ENCODE assay signal across 1 cellular context in the genomic region with DNA sequence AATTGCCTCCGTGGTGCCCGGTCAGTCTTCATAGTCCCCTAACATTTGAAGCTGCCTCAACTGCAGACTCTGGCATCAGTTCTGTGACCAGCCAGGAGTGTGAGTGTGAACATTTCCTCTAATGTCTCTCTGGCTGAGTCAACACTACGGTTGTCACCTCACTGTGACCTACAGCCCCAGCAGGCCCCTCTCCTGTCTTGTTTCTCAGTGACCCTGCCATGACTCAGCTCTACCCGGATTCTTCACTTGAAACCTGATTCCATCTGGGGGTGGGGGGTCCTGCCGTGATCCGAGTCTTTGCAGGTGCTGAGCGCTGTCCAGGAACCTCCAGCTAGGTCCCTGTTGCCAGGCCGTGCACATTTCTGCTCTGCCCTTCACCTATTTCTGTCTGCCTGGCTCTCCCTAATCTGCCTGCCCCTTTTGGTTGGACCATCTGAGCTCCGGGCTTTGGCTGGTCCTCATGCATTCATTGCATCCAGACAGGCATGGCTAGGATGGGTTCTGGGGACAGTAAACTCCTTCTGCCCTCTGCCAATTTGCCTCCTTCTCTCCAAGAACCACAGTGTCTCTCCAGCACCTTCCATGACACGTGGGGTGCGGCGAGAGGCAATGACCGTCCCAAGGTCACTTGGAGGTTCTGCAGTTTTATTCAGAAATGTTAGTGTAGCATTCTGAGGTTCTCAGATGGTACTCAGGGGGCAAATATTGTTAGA.
TF ChIP-seq lines count a peak whose summit lies in the region.

No MANE protein-coding gene starts in this region.

TF ChIP-seq in HepG2, 621 proteins besides CTCF, POLR2A, EP300 and RAD21 (continued from another document and continues in another):
- TF ChIP-seq, protein P1, sequence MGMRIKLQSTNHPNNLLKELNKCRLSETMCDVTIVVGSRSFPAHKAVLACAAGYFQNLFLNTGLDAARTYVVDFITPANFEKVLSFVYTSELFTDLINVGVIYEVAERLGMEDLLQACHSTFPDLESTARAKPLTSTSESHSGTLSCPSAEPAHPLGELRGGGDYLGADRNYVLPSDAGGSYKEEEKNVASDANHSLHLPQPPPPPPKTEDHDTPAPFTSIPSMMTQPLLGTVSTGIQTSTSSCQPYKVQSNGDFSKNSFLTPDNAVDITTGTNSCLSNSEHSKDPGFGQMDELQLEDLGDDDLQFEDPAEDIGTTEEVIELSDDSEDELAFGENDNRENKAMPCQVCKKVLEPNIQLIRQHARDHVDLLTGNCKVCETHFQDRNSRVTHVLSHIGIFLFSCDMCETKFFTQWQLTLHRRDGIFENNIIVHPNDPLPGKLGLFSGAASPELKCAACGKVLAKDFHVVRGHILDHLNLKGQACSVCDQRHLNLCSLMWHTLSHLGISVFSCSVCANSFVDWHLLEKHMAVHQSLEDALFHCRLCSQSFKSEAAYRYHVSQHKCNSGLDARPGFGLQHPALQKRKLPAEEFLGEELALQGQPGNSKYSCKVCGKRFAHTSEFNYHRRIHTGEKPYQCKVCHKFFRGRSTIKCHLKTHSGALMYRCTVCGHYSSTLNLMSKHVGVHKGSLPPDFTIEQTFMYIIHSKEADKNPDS (CRISPR knock-in tag; IDR thresholded peaks at IDR 0.05) = no peak
- TF ChIP-seq SIX1 (CRISPR knock-in tag; IDR thresholded peaks at IDR 0.05; ENCODE audit: borderline replicate concordance) (peak; percentile 93), FOXC1 (CRISPR knock-in tag; IDR thresholded peaks at IDR 0.05; ENCODE audit: borderline replicate concordance) (no peak), MYC (CRISPR knock-in tag; IDR thresholded peaks at IDR 0.05; ENCODE audit: borderline replicate concordance) (peak; percentile 46; the same call in 1 of the 2 replicates), ZNF562 (CRISPR knock-in tag; IDR thresholded peaks at IDR 0.05; ENCODE audit: borderline replicate concordance) (no peak), ZNF225 (CRISPR knock-in tag; IDR thresholded peaks at IDR 0.05) (no peak), ZNF577 (CRISPR knock-in tag; IDR thresholded peaks at IDR 0.05; ENCODE audit: borderline replicate concordance, low read depth) (no peak), HNF4A (CRISPR knock-in tag; IDR thresholded peaks at IDR 0.05) (peak; percentile 59), ZNF7 (CRISPR knock-in tag; IDR thresholded peaks at IDR 0.05) (no peak), ZNF672 (CRISPR knock-in tag; IDR thresholded peaks at IDR 0.05) (no peak), ZNF496 (CRISPR knock-in tag; IDR thresholded peaks at IDR 0.05; ENCODE audit: insufficient replicate concordance) (no peak), ZSCAN22 (CRISPR knock-in tag; IDR thresholded peaks at IDR 0.05) (peak; percentile 53; the same call in 1 of the 2 replicates), TEAD3 (CRISPR knock-in tag; optimal IDR thresholded peaks at IDR 0.05; ENCODE audit: borderline replicate concordance) (no peak), SUZ12 (IDR thresholded peaks at IDR 0.05; ENCODE audit: low read depth, low read length) (no peak), GABPB1 (CRISPR knock-in tag; IDR thresholded peaks at IDR 0.05) (0 out of 2 replicates have a peak, but pooled peaks have one; percentile 14), KAT2B (IDR thresholded peaks at IDR 0.05; ENCODE audit: borderline replicate concordance, low read depth, low read length) (no peak), BCL6 (CRISPR knock-in tag; IDR thresholded peaks at IDR 0.05) (peak; percentile 93), ZC3H13 (CRISPR knock-in tag; IDR thresholded peaks at IDR 0.05) (no peak), ZNF607 (CRISPR knock-in tag; IDR thresholded peaks at IDR 0.05; ENCODE audit: borderline replicate concordance) (peak; percentile 47; the same call in 1 of the 2 replicates), ZNF354B (CRISPR knock-in tag; IDR thresholded peaks at IDR 0.05) (no peak), ATF7-NPFF (CRISPR knock-in tag; IDR thresholded peaks at IDR 0.05; ENCODE audit: low read depth) (no peak), CHD4 (IDR thresholded peaks at IDR 0.05; ENCODE audit: borderline replicate concordance, low read length) (0 out of 2 replicates have a peak, but pooled peaks have one; percentile 34), KDM5B (CRISPR knock-in tag; IDR thresholded peaks at IDR 0.05; ENCODE audit: borderline replicate concordance) (peak; percentile 83), ELF1 (CRISPR knock-in tag; IDR thresholded peaks at IDR 0.05) (no peak), ZNF446 (CRISPR knock-in tag; IDR thresholded peaks at IDR 0.05) (no peak), SIX4 (CRISPR knock-in tag; IDR thresholded peaks at IDR 0.05) (peak; percentile 97), FIP1L1 (IDR thresholded peaks at IDR 0.05; ENCODE audit: borderline replicate concordance, insufficient read depth, low read depth, low read length) (no peak), RNF2 (conservative IDR thresholded peaks at IDR 0.05; ENCODE audit: low read depth) (no peak), HNRNPK (IDR thresholded peaks at IDR 0.05; ENCODE audit: low read depth, low read length, poor library complexity, severe bottlenecking) (no peak), ZNF282 (IDR thresholded peaks at IDR 0.05; ENCODE audit: partially characterized antibody) (no peak), ZNF572 (CRISPR knock-in tag; IDR thresholded peaks at IDR 0.05) (no peak), BRCA1 (CRISPR knock-in tag; IDR thresholded peaks at IDR 0.05) (0 out of 2 replicates have a peak, but pooled peaks have one; percentile 54), ZNF703 (CRISPR knock-in tag; IDR thresholded peaks at IDR 0.05; ENCODE audit: borderline replicate concordance) (no peak), HDAC1 (CRISPR knock-in tag; IDR thresholded peaks at IDR 0.05) (peak; percentile 68), SP2 (CRISPR knock-in tag; IDR thresholded peaks at IDR 0.05) (no peak), ZNF468 (CRISPR knock-in tag; IDR thresholded peaks at IDR 0.05) (no peak), HNRNPUL1 (IDR thresholded peaks at IDR 0.05; ENCODE audit: low read depth, low read length) (no peak), BORCS8-MEF2B (CRISPR knock-in tag; IDR thresholded peaks at IDR 0.05) (no peak), ZEB1 (IDR thresholded peaks at IDR 0.05; ENCODE audit: insufficient replicate concordance, low read depth) (no peak), SALL2 (CRISPR knock-in tag; IDR thresholded peaks at IDR 0.05) (no peak), CC2D1A (CRISPR knock-in tag; IDR thresholded peaks at IDR 0.05) (no peak), KLF15 (CRISPR knock-in tag; IDR thresholded peaks at IDR 0.05; ENCODE audit: borderline replicate concordance) (no peak), ZFP1 (CRISPR knock-in tag; IDR thresholded peaks at IDR 0.05) (no peak)
- TF ChIP-seq, protein P2, sequence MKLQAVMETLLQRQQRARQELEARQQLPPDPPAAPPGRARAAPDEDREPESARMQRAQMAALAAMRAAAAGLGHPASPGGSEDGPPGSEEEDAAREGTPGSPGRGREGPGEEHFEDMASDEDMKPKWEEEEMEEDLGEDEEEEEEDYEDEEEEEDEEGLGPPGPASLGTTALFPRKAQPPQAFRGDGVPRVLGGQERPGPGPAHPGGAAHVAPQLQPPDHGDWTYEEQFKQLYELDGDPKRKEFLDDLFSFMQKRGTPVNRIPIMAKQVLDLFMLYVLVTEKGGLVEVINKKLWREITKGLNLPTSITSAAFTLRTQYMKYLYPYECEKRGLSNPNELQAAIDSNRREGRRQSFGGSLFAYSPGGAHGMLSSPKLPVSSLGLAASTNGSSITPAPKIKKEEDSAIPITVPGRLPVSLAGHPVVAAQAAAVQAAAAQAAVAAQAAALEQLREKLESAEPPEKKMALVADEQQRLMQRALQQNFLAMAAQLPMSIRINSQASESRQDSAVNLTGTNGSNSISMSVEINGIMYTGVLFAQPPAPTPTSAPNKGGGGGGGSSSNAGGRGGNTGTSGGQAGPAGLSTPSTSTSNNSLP (IDR thresholded peaks at IDR 0.05; ENCODE audit: low read depth, low read length) = no peak
- TF ChIP-seq, protein P3, sequence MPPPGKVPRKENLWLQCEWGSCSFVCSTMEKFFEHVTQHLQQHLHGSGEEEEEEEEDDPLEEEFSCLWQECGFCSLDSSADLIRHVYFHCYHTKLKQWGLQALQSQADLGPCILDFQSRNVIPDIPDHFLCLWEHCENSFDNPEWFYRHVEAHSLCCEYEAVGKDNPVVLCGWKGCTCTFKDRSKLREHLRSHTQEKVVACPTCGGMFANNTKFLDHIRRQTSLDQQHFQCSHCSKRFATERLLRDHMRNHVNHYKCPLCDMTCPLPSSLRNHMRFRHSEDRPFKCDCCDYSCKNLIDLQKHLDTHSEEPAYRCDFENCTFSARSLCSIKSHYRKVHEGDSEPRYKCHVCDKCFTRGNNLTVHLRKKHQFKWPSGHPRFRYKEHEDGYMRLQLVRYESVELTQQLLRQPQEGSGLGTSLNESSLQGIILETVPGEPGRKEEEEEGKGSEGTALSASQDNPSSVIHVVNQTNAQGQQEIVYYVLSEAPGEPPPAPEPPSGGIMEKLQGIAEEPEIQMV (CRISPR knock-in tag; IDR thresholded peaks at IDR 0.05; ENCODE audit: low read depth) = no peak
- TF ChIP-seq, protein P4, sequence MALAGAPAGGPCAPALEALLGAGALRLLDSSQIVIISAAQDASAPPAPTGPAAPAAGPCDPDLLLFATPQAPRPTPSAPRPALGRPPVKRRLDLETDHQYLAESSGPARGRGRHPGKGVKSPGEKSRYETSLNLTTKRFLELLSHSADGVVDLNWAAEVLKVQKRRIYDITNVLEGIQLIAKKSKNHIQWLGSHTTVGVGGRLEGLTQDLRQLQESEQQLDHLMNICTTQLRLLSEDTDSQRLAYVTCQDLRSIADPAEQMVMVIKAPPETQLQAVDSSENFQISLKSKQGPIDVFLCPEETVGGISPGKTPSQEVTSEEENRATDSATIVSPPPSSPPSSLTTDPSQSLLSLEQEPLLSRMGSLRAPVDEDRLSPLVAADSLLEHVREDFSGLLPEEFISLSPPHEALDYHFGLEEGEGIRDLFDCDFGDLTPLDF (CRISPR knock-in tag; IDR thresholded peaks at IDR 0.05) = no peak
- TF ChIP-seq, protein P5, sequence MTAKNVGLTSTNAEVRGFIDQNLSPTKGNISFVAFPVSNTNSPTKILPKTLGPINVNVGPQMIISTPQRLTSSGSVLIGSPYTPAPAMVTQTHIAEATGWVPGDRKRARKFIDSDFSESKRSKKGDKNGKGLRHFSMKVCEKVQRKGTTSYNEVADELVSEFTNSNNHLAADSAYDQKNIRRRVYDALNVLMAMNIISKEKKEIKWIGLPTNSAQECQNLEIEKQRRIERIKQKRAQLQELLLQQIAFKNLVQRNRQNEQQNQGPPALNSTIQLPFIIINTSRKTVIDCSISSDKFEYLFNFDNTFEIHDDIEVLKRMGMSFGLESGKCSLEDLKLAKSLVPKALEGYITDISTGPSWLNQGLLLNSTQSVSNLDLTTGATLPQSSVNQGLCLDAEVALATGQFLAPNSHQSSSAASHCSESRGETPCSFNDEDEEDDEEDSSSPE (CRISPR knock-in tag; IDR thresholded peaks at IDR 0.05) = no peak
- TF ChIP-seq, protein P6, sequence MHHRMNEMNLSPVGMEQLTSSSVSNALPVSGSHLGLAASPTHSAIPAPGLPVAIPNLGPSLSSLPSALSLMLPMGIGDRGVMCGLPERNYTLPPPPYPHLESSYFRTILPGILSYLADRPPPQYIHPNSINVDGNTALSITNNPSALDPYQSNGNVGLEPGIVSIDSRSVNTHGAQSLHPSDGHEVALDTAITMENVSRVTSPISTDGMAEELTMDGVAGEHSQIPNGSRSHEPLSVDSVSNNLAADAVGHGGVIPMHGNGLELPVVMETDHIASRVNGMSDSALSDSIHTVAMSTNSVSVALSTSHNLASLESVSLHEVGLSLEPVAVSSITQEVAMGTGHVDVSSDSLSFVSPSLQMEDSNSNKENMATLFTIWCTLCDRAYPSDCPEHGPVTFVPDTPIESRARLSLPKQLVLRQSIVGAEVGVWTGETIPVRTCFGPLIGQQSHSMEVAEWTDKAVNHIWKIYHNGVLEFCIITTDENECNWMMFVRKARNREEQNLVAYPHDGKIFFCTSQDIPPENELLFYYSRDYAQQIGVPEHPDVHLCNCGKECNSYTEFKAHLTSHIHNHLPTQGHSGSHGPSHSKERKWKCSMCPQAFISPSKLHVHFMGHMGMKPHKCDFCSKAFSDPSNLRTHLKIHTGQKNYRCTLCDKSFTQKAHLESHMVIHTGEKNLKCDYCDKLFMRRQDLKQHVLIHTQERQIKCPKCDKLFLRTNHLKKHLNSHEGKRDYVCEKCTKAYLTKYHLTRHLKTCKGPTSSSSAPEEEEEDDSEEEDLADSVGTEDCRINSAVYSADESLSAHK (CRISPR knock-in tag; IDR thresholded peaks at IDR 0.05; ENCODE audit: borderline replicate concordance) = no peak
- TF ChIP-seq, protein P7, sequence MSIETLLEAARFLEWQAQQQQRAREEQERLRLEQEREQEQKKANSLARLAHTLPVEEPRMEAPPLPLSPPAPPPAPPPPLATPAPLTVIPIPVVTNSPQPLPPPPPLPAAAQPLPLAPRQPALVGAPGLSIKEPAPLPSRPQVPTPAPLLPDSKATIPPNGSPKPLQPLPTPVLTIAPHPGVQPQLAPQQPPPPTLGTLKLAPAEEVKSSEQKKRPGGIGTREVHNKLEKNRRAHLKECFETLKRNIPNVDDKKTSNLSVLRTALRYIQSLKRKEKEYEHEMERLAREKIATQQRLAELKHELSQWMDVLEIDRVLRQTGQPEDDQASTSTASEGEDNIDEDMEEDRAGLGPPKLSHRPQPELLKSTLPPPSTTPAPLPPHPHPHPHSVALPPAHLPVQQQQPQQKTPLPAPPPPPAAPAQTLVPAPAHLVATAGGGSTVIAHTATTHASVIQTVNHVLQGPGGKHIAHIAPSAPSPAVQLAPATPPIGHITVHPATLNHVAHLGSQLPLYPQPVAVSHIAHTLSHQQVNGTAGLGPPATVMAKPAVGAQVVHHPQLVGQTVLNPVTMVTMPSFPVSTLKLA (IDR thresholded peaks at IDR 0.05) = no peak
- TF ChIP-seq, protein P8, sequence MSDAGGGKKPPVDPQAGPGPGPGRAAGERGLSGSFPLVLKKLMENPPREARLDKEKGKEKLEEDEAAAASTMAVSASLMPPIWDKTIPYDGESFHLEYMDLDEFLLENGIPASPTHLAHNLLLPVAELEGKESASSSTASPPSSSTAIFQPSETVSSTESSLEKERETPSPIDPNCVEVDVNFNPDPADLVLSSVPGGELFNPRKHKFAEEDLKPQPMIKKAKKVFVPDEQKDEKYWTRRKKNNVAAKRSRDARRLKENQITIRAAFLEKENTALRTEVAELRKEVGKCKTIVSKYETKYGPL (CRISPR knock-in tag; IDR thresholded peaks at IDR 0.05) = no peak
- TF ChIP-seq, protein P9, sequence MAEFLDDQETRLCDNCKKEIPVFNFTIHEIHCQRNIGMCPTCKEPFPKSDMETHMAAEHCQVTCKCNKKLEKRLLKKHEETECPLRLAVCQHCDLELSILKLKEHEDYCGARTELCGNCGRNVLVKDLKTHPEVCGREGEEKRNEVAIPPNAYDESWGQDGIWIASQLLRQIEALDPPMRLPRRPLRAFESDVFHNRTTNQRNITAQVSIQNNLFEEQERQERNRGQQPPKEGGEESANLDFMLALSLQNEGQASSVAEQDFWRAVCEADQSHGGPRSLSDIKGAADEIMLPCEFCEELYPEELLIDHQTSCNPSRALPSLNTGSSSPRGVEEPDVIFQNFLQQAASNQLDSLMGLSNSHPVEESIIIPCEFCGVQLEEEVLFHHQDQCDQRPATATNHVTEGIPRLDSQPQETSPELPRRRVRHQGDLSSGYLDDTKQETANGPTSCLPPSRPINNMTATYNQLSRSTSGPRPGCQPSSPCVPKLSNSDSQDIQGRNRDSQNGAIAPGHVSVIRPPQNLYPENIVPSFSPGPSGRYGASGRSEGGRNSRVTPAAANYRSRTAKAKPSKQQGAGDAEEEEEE (CRISPR knock-in tag; IDR thresholded peaks at IDR 0.05; ENCODE audit: borderline replicate concordance) = no peak
